8 cellular contexts compared by ENCODE assay signal in genomic region chr1:144412068-144412471, GRCh38.
DNase-seq lines count a peak whose midpoint lies in the region; ATAC-seq and TF ChIP-seq lines count a peak whose summit lies in the region.
"Not testable (repeated sequence)": the region's sequence is repeated elsewhere in the genome, so short reads cannot be mapped to it uniquely, and the experiment has no call there.

No MANE protein-coding gene starts in this region.

- not testable (repeated sequence) for H4K20me1 ChIP-seq in OCI-LY3 (ENCODE audit: insufficient read depth, low read length)

- H3K4me3 ChIP-seq in HUES6 (ENCODE audit: low read depth, low read length) (peak overlapping the region; percentile 30; the same call in 1 of the 2 replicates), OCI-LY3 (ENCODE audit: low read length) (peak overlapping the region; percentile 60)

- not testable (repeated sequence) for H3K36me3 ChIP-seq in HUES6 (ENCODE audit: control insufficient read depth, insufficient read depth, low read length); OCI-LY3 (replicated peaks; ENCODE audit: low read depth, low read length)

- H3K9ac ChIP-seq in HUES6 (ENCODE audit: low read length) (peak overlapping the region; percentile 75), OCI-LY3 (ENCODE audit: low read length) (0 out of 2 replicates have a peak overlapping the region, but pooled peaks have one; percentile 37)

- H3K9me3 ChIP-seq in HUES6 (ENCODE audit: control insufficient read depth, insufficient read depth, low read depth, low read length); OCI-LY3 (ENCODE audit: insufficient read depth, low read length): not testable (repeated sequence)

- peak; percentile 66 for DNase-seq in activated CD8-positive, alpha-beta memory T cell treated with anti-CD3 and anti-CD28 coated beads, Interleukin-2, amount 50 U/mL, for 4 hours
- peak; percentile 61 for DNase-seq in effector CD4-positive, alpha-beta T cell
- peak; percentile 50 for DNase-seq in medulla oblongata (ENCODE audit: extremely low spot score)
- peak; percentile 54 to 56 for DNase-seq in stimulated activated CD4-positive, alpha-beta T cell treated with anti-CD3 and anti-CD28 coated beads, Interleukin-2, amount 100 ng/mL, for 48 hours

- H3K4me1 ChIP-seq in HUES6 (ENCODE audit: control insufficient read depth, insufficient read depth, low read length); OCI-LY3 (ENCODE audit: low read length): not testable (repeated sequence)

- TF ChIP-seq CTCF in C4-2B (conservative IDR thresholded peaks at IDR 0.05); OCI-LY3 (IDR thresholded peaks at IDR 0.05; ENCODE audit: low read depth, low read length): not testable (repeated sequence)

- not testable (repeated sequence) for H3K27me3 ChIP-seq in HUES6 (ENCODE audit: control insufficient read depth, insufficient read depth, low read length); OCI-LY3 (ENCODE audit: low read depth, low read length)

- peak overlapping the region; percentile 69 for H3K27ac ChIP-seq in C4-2B
- H3K27ac ChIP-seq in HUES6 (ENCODE audit: low read depth, low read length), result not testable (repeated sequence)
- H3K27ac ChIP-seq in OCI-LY3 (ENCODE audit: low read length), result 0 out of 2 replicates have a peak overlapping the region, but pooled peaks have one; percentile 30

- H3K79me2 ChIP-seq in OCI-LY3 (ENCODE audit: low read length), result not testable (repeated sequence)

- ATAC-seq in GM21529 (IDR thresholded peaks at IDR 0.05; ENCODE audit: unreplicated experiment), result peak; percentile 70

- H2AFZ ChIP-seq in OCI-LY3 (ENCODE audit: low read depth, low read length), result not testable (repeated sequence)

- H3K4me2 ChIP-seq in OCI-LY3 (ENCODE audit: low read length), result peak overlapping the region; percentile 48
